8 cellular contexts compared by ENCODE assay signal in genomic region chr6:21438986-21439352, GRCh38.
A peak's percentile ranks its signal among the peaks of the same experiment; 100 is the strongest.
DNase-seq lines count a peak whose midpoint lies in the region; ATAC-seq lines count a peak whose summit lies in the region.

No MANE protein-coding gene starts in this region.

- no peaks in the 10 kb centered on the region for H3K9me3 Mint-ChIP-seq in activated T-helper 1 cell treated with anti-CD3 and anti-CD28 coated beads, Interleukin-12 subunit alpha, Interleukin-12 subunit beta, Interleukin-2, Interleukin-4 antibody, amounts not matched to agents 30 ng/mL and 10 ng/mL and 1 ng/mL, durations not matched to agents 14 hours and 24 hours and 36 hours

- intact Hi-C loops in activated T-helper 1 cell treated with anti-CD3 and anti-CD28 coated beads, Interleukin-12 subunit alpha, Interleukin-12 subunit beta, Interleukin-2, Interleukin-4 antibody, amounts not matched to agents 30 ng/mL and 10 ng/mL and 1 ng/mL, durations not matched to agents 14 hours and 24 hours and 36 hours (cut with micrococcal nuclease) = loop anchor here (1.0 to 10.0 kb wide), 15 partner anchors 37 to 1226 kb away; partner anchors contain the start of genes E2F3 and MBOAT1

- no peaks in the 10 kb centered on the region for H3K36me3 Mint-ChIP-seq in activated T-helper 1 cell treated with anti-CD3 and anti-CD28 coated beads, Interleukin-12 subunit alpha, Interleukin-12 subunit beta, Interleukin-2, Interleukin-4 antibody, amounts not matched to agents 30 ng/mL and 10 ng/mL and 1 ng/mL, durations not matched to agents 14 hours and 24 hours and 36 hours (ENCODE audit: low read depth)

- DNase-seq in GDM1 (lab: John Stamatoyannopoulos, UW) (peak; percentile 4), HK-2 (ENCODE audit: unreplicated experiment) (no peak), NCI-H524 (lab: John Stamatoyannopoulos, UW) (no peak), COLO668 (lab: John Stamatoyannopoulos, UW; ENCODE audit: unreplicated experiment) (no peak), NCI-H345 (lab: John Stamatoyannopoulos, UW) (no peak)
- no peak for DNase-seq in activated T-helper 1 cell treated with anti-CD3 and anti-CD28 coated beads, Interleukin-12 subunit alpha, Interleukin-12 subunit beta, Interleukin-2, Interleukin-4 antibody, amounts not matched to agents 30 ng/mL and 10 ng/mL and 1 ng/mL, durations not matched to agents 14 hours and 24 hours and 36 hours (ENCODE audit: low spot score)

- H3K4me3 Mint-ChIP-seq in activated T-helper 1 cell treated with anti-CD3 and anti-CD28 coated beads, Interleukin-12 subunit alpha, Interleukin-12 subunit beta, Interleukin-2, Interleukin-4 antibody, amounts not matched to agents 30 ng/mL and 10 ng/mL and 1 ng/mL, durations not matched to agents 14 hours and 24 hours and 36 hours = peak overlapping the region; percentile 15

- no peak overlapping the region for H3K27ac Mint-ChIP-seq in activated T-helper 1 cell treated with anti-CD3 and anti-CD28 coated beads, Interleukin-12 subunit alpha, Interleukin-12 subunit beta, Interleukin-2, Interleukin-4 antibody, amounts not matched to agents 30 ng/mL and 10 ng/mL and 1 ng/mL, durations not matched to agents 14 hours and 24 hours and 36 hours

- peaks cover 14% of the 10 kb centered on the region for H3K27me3 Mint-ChIP-seq in activated T-helper 1 cell treated with anti-CD3 and anti-CD28 coated beads, Interleukin-12 subunit alpha, Interleukin-12 subunit beta, Interleukin-2, Interleukin-4 antibody, amounts not matched to agents 30 ng/mL and 10 ng/mL and 1 ng/mL, durations not matched to agents 14 hours and 24 hours and 36 hours (ENCODE audit: insufficient read depth)

- ATAC-seq in GM21381 (IDR thresholded peaks at IDR 0.05; ENCODE audit: unreplicated experiment) (peak; percentile 61), HG03439 (IDR thresholded peaks at IDR 0.05; ENCODE audit: unreplicated experiment) (peak; percentile 34)

- H3K4me1 Mint-ChIP-seq in activated T-helper 1 cell treated with anti-CD3 and anti-CD28 coated beads, Interleukin-12 subunit alpha, Interleukin-12 subunit beta, Interleukin-2, Interleukin-4 antibody, amounts not matched to agents 30 ng/mL and 10 ng/mL and 1 ng/mL, durations not matched to agents 14 hours and 24 hours and 36 hours (ENCODE audit: low read depth) = peaks cover 20% of the 10 kb centered on the region
